In the genomic region with DNA sequence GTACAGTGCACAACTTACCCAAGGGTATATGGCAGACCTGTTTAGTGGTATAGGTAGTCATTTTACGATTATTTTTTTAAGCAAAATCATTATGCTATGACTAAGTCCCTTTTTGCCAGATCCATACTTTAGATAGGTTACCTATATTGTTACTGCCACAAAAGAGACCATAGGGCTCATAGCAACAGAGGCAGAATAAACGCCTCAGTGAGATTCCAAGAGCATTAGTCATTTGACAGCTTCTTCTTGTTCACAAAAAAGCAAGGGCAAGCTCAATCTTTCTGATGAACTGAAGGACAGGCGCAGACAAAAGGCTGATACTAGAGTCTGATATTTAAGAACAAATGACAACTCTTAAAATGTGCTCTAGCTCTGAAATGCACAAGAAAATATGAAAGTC, we compare ENCODE assay signal across 14 cellular contexts.
DNase-seq lines count a peak whose midpoint lies in the region; TF ChIP-seq lines count a peak whose summit lies in the region.
"Had no signal": no experiment of that assay in that cellular context is flagged by ENCODE, and none has a peak within 500 bp of the region (broad histone marks: within the 10 kb centered on the region; RNA-seq: fewer than 3 reads in every experiment).

No MANE protein-coding gene starts in this region.

- H3K79me1 ChIP-seq in trophoblast cell (ENCODE audit: low read length): peaks cover 8% of the 10 kb centered on the region

- H4K12ac ChIP-seq in trophoblast cell (ENCODE audit: low read depth, low read length): no peak overlapping the region

- H4K8ac ChIP-seq in trophoblast cell (ENCODE audit: low read depth, low read length): no peak overlapping the region

- no peak overlapping the region for H3K23ac ChIP-seq in trophoblast cell (ENCODE audit: low read length)

- H3K27ac ChIP-seq in trophoblast cell (ENCODE audit: low read depth, low read length) (no peak overlapping the region), caudate nucleus (ENCODE audit: low read depth, low read length) (no peak overlapping the region)
- H3K27ac ChIP-seq: SJSA1 had no signal

- no peak overlapping the region for H3K4ac ChIP-seq in trophoblast cell (ENCODE audit: low read depth, low read length)

- H2BK120ac ChIP-seq in trophoblast cell (ENCODE audit: insufficient read depth, low read length, poor library complexity): no peak overlapping the region

- no peak overlapping the region for H3K4me2 ChIP-seq in trophoblast cell (ENCODE audit: low read length)

- no peaks in the 10 kb centered on the region for H3K79me2 ChIP-seq in trophoblast cell (ENCODE audit: control insufficient read depth, insufficient read depth, low read length, poor library complexity)

- WGBS in trophoblast cell (ENCODE audit: extremely low coverage, insufficient coverage, insufficient read length): no CpG with 5 or more reads among the region's 3 CpGs

- H3K9me3 ChIP-seq in trophoblast cell (ENCODE audit: insufficient read depth, low read depth, low read length): no peaks in the 10 kb centered on the region
- H3K9me3 ChIP-seq: SJSA1 had no signal

- H2BK12ac ChIP-seq in trophoblast cell (ENCODE audit: low read length): no peak overlapping the region

- H3K14ac ChIP-seq in trophoblast cell (ENCODE audit: low read length): no peak overlapping the region

- DNase-seq in DMS79 treated with DMSO at 0.1 percent for 48 hours (lab: John Stamatoyannopoulos, UW) (peak; percentile 12), DMS79 (lab: John Stamatoyannopoulos, UW) (no peak), RPMI7951 (ENCODE audit: low read depth) (peak; percentile 68), fibroblast of pulmonary artery (ENCODE audit: low read depth) (peak; percentile 59), trophoblast cell (peak; percentile 33 to 89), NAMALWA (ENCODE audit: low spot score) (no peak), inferior parietal cortex (ENCODE audit: extremely low spot score) (no peak), caudate nucleus (lab: John Stamatoyannopoulos, UW) (no peak)
- DNase-seq: activated CD4-positive, alpha-beta T cell treated with anti-CD3 and anti-CD28 coated beads for 4 hours; activated naive CD4-positive, alpha-beta T cell treated with Interleukin-2 at 50 U/mL for 16 hours; effector memory CD4-positive, alpha-beta T cell; GF-D8; left ventricle myocardium superior had no signal

- H3K36me3 ChIP-seq in trophoblast cell (ENCODE audit: control insufficient read depth in 1 of 2, insufficient read depth in 2 of 2, low read length in 2 of 2): no peaks in the 10 kb centered on the region
- H3K36me3 ChIP-seq: SJSA1 had no signal

- TF ChIP-seq CTCF in fibroblast of pulmonary artery (IDR thresholded peaks at IDR 0.05; ENCODE audit: low read length, missing control alignments): no peak

- H2BK5ac ChIP-seq in trophoblast cell (ENCODE audit: low read depth, low read length, poor library complexity): no peak overlapping the region

- no peak overlapping the region for H2AK5ac ChIP-seq in trophoblast cell (ENCODE audit: low read length)

- no peak overlapping the region for H2AFZ ChIP-seq in trophoblast cell (ENCODE audit: insufficient read depth, low read length, poor library complexity)

- no peak overlapping the region for H4K91ac ChIP-seq in trophoblast cell (ENCODE audit: low read depth, low read length)

- H3K18ac ChIP-seq in trophoblast cell (ENCODE audit: low read length): no peak overlapping the region

- peaks cover 2 to 6% of the 10 kb centered on the region in 2 experiments for H3K4me1 ChIP-seq in trophoblast cell (ENCODE audit: control insufficient read depth in 1 of 2, insufficient read depth in 2 of 2, low read length in 2 of 2)

- H3K27me3 ChIP-seq in trophoblast cell (ENCODE audit: insufficient read depth, low read length): no peaks in the 10 kb centered on the region
- H3K27me3 ChIP-seq: SJSA1 had no signal

- H3K4me3 ChIP-seq in fibroblast of pulmonary artery (replicated peaks; ENCODE audit: low read depth, low read length) (no peak overlapping the region), trophoblast cell (ENCODE audit: low read depth, low read length) (no peak overlapping the region)
- H3K4me3 ChIP-seq: SJSA1 had no signal

- no peak overlapping the region for H3K9ac ChIP-seq in trophoblast cell (ENCODE audit: low read length)

Comparison
In these comparisons a context has a peak if more than half of its experiments do, and no peak if none do; other contexts are left out.
1. DNase-seq: peak in DMS79 treated with DMSO at 0.1 percent for 48 hours (single experiment), RPMI7951 (single experiment), fibroblast of pulmonary artery (single experiment) and trophoblast cell (2 of 2); none in DMS79 (single experiment), NAMALWA (single experiment), inferior parietal cortex (single experiment) and caudate nucleus (0 of 61).